ENCODE assay signal across 8 cellular contexts in the genomic region with DNA sequence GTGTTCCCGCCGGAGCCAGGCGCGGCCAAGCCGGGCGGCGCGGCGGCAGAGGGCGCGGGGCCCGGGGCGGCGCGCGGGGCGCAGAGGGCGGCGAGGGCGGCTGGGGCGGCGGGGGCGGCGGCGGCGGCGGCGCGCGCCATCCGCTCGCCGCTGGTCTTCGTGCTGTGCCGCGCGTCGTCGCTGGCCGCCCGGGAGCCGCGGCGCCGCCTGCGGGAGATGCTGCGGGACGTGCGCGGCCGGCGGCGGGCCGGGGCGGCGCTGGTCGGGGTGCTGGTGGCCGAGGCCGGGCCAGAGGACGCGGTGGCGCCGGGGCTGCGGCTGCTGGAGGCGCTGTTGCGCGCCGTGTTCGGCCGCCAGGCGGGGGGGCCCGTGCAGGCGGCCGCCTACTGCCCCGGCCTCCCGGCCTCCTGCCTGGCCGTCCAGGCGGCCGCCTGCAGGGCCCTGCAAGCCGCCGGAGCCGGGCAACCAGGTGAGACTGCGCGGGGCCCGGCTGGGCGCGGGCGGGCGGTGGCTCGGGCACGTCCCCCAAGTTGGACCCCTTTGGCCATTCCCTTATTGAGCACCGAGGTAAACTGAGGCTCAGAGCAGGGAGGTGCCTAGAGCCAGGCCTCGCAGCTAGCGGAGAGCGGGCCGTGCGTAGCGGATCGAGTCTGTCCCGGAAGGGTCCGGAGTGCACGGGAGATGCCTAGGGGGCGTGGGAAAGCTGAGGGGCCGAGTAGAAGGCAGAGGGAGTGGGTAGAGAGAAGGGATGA. TPM values are rescaled to one million over a fixed set of nuclear protein-coding genes. Genes with fewer than 3 reads are reported as not detected.
DNase-seq lines count a peak whose midpoint lies in the region; ATAC-seq, FAIRE-seq and TF ChIP-seq lines count a peak whose summit lies in the region.
"Had no signal": no experiment of that assay in that cellular context is flagged by ENCODE, and none has a peak within 500 bp of the region (broad histone marks: within the 10 kb centered on the region; RNA-seq: fewer than 3 reads in every experiment).

No MANE protein-coding gene starts in this region.

- no peak for FAIRE-seq in GM12892 (lab: Jason Lieb, UNC)

- H3K4me1 ChIP-seq in RWPE2 (ENCODE audit: insufficient read depth, poor library complexity, severe bottlenecking) (no peaks in the 10 kb centered on the region), rectal smooth muscle tissue (ENCODE audit: control insufficient read depth, insufficient read depth, low read length) (no peaks in the 10 kb centered on the region)

- TF ChIP-seq CTCF in RWPE2 (IDR thresholded peaks at IDR 0.05; ENCODE audit: poor library complexity, severe bottlenecking) = peak; percentile 23

- no peaks in the 10 kb centered on the region for H3K36me3 ChIP-seq in RWPE2 (ENCODE audit: low read depth)
- H3K36me3 ChIP-seq in rectal smooth muscle tissue (ENCODE audit: control insufficient read depth, insufficient read depth, low read length) = no peaks in the 10 kb centered on the region
- H3K36me3 ChIP-seq: neutrophil had no signal

- no peak for TF ChIP-seq POLR2A in GM12892 (IDR thresholded peaks at IDR 0.05; ENCODE audit: low read depth, low read length)

- no peak overlapping the region for H3K9ac ChIP-seq in rectal smooth muscle tissue (ENCODE audit: low read length)

- DNase-seq in GM12892 (ENCODE audit: insufficient read length) (peak; percentile 38), RWPE2 (ENCODE audit: low spot score) (no peak), head of caudate nucleus (peak in 37 of 42 donors; percentile 47 to 88 (median 73)), cerebellar cortex (ENCODE audit: low spot score) (no peak), DMS153 treated with DMSO at 0.1 percent for 48 hours (lab: John Stamatoyannopoulos, UW; ENCODE audit: unreplicated experiment) (no peak)

- H3K27ac ChIP-seq in RWPE2 (ENCODE audit: poor library complexity, severe bottlenecking) (no peak overlapping the region), rectal smooth muscle tissue (ENCODE audit: low read depth, low read length) (no peak overlapping the region)
- H3K27ac ChIP-seq: neutrophil had no signal

- intact Hi-C loops in head of caudate nucleus (cut with DNase I) = no loop called here

- ATAC-seq in RWPE2 (ENCODE audit: low read depth) = peak; percentile 35; the same call in 2 of the 3 replicates
- no peak for ATAC-seq in GM21528 (IDR thresholded peaks at IDR 0.05; ENCODE audit: low FRiP score, unreplicated experiment)

- H3K4me3 ChIP-seq in RWPE2 (ENCODE audit: severe bottlenecking) = peak overlapping the region; percentile 48
- H3K4me3 ChIP-seq in rectal smooth muscle tissue (ENCODE audit: low read length) = peak overlapping the region; percentile 61

- H3K27me3 ChIP-seq in RWPE2 (ENCODE audit: insufficient read depth, poor library complexity, severe bottlenecking) (peaks cover 28% of the 10 kb centered on the region), rectal smooth muscle tissue (ENCODE audit: control insufficient read depth, insufficient read depth, low read length) (peaks cover 10% of the 10 kb centered on the region)

- no peaks in the 10 kb centered on the region for H3K9me3 ChIP-seq in RWPE2 (ENCODE audit: severe bottlenecking)
- H3K9me3 ChIP-seq: neutrophil had no signal

RNA-seq across cellular contexts. Expression of a gene that starts 0.6 kb away (rescaled TPM):
- 0.36 TPM for polyA plus RNA-seq in GM12892 (2012; ENCODE audit: missing spikeins)

RNA-seq across cellular contexts. Expression of a gene that starts 18.8 kb away (rescaled TPM):
- polyA plus RNA-seq in GM12892 (2012; ENCODE audit: missing spikeins) = 67.6 TPM

RNA-seq across cellular contexts. Expression of a gene that starts 42.0 kb away (rescaled TPM):
- not detected for polyA plus RNA-seq in GM12892 (2012; ENCODE audit: missing spikeins)

Comparison
In these comparisons a context has a peak if more than half of its experiments do, and no peak if none do; other contexts are left out.
1. DNase-seq: peak in GM12892 (single experiment) and head of caudate nucleus (37 of 42); none in RWPE2 (single experiment), cerebellar cortex (single experiment) and DMS153 treated with DMSO at 0.1 percent for 48 hours (single experiment).